1 cellular context compared by ENCODE assay signal in genomic region chr20:31738729-31739549, GRCh38.
TF ChIP-seq lines count a peak whose summit lies in the region.

A gene with protein sequence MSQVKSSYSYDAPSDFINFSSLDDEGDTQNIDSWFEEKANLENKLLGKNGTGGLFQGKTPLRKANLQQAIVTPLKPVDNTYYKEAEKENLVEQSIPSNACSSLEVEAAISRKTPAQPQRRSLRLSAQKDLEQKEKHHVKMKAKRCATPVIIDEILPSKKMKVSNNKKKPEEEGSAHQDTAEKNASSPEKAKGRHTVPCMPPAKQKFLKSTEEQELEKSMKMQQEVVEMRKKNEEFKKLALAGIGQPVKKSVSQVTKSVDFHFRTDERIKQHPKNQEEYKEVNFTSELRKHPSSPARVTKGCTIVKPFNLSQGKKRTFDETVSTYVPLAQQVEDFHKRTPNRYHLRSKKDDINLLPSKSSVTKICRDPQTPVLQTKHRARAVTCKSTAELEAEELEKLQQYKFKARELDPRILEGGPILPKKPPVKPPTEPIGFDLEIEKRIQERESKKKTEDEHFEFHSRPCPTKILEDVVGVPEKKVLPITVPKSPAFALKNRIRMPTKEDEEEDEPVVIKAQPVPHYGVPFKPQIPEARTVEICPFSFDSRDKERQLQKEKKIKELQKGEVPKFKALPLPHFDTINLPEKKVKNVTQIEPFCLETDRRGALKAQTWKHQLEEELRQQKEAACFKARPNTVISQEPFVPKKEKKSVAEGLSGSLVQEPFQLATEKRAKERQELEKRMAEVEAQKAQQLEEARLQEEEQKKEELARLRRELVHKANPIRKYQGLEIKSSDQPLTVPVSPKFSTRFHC (plus strand): TSS chr20:31739290. CDS start chr20:31757477, 18,187 bp downstream.

TF ChIP-seq in HepG2, 621 proteins besides CTCF, POLR2A, EP300 and RAD21 (continued from another document and continues in another):
- TF ChIP-seq ZNF574 (CRISPR knock-in tag; IDR thresholded peaks at IDR 0.05) (peak; percentile 92), WIZ (CRISPR knock-in tag; IDR thresholded peaks at IDR 0.05) (no peak), TOPORS (CRISPR knock-in tag; IDR thresholded peaks at IDR 0.05) (peak; percentile 98; the same call in 1 of the 2 replicates), ZFP62 (CRISPR knock-in tag; IDR thresholded peaks at IDR 0.05) (0 out of 2 replicates have a peak, but pooled peaks have one; percentile 86), ZNF678 (CRISPR knock-in tag; IDR thresholded peaks at IDR 0.05) (0 out of 2 replicates have a peak, but pooled peaks have one; percentile 41), ZNF749 (CRISPR knock-in tag; IDR thresholded peaks at IDR 0.05; ENCODE audit: borderline replicate concordance) (peak; percentile 90; the same call in 1 of the 2 replicates), ZNF782 (CRISPR knock-in tag; IDR thresholded peaks at IDR 0.05; ENCODE audit: borderline replicate concordance) (0 out of 2 replicates have a peak, but pooled peaks have one; percentile 83), CEBPB (IDR thresholded peaks at IDR 0.05; ENCODE audit: borderline replicate concordance, low read depth, low read length) (peak; percentile 70; the same call in 1 of the 2 replicates), TOE1 (CRISPR knock-in tag; IDR thresholded peaks at IDR 0.05) (peak; percentile 94), NR2C2 (CRISPR knock-in tag; IDR thresholded peaks at IDR 0.05; ENCODE audit: borderline replicate concordance) (peak; percentile 79), RAD51 (IDR thresholded peaks at IDR 0.05; ENCODE audit: borderline replicate concordance) (no peak), ZNF451 (CRISPR knock-in tag; IDR thresholded peaks at IDR 0.05) (peak; percentile 89), EHMT2 (IDR thresholded peaks at IDR 0.05; ENCODE audit: borderline replicate concordance, low read depth, low read length) (no peak), NFYC (CRISPR knock-in tag; IDR thresholded peaks at IDR 0.05) (peak; percentile 99), MED13 (CRISPR knock-in tag; IDR thresholded peaks at IDR 0.05) (no peak; the same call in none of the 2 replicates), ZBTB39 (CRISPR knock-in tag; IDR thresholded peaks at IDR 0.05) (0 out of 2 replicates have a peak, but pooled peaks have one; percentile 69), ZNF33A (CRISPR knock-in tag; IDR thresholded peaks at IDR 0.05; ENCODE audit: borderline replicate concordance) (no peak), ZNF777 (CRISPR knock-in tag; IDR thresholded peaks at IDR 0.05) (peak; percentile 57; the same call in 1 of the 2 replicates), ZNF615 (CRISPR knock-in tag; IDR thresholded peaks at IDR 0.05; ENCODE audit: borderline replicate concordance) (no peak), SRF (IDR thresholded peaks at IDR 0.05; ENCODE audit: low read depth, low read length) (no peak; the same call in 1 of the 2 replicates), ETV6 (CRISPR knock-in tag; conservative IDR thresholded peaks at IDR 0.05) (peak; percentile 80), FOXO1 (CRISPR knock-in tag; IDR thresholded peaks at IDR 0.05) (peak; percentile 68; the same call in 1 of the 2 replicates), KDM5A (IDR thresholded peaks at IDR 0.05; ENCODE audit: borderline replicate concordance, low read length) (peak; percentile 90), ARID2 (CRISPR knock-in tag; IDR thresholded peaks at IDR 0.05; ENCODE audit: borderline replicate concordance) (peak; percentile 99), GABPB1 (CRISPR knock-in tag; IDR thresholded peaks at IDR 0.05) (peak; percentile 98), ZNF776 (CRISPR knock-in tag; IDR thresholded peaks at IDR 0.05) (no peak; the same call in 1 of the 2 replicates), TBX2 (CRISPR knock-in tag; IDR thresholded peaks at IDR 0.05; ENCODE audit: borderline replicate concordance) (peak; percentile 90), MEF2D (CRISPR knock-in tag; IDR thresholded peaks at IDR 0.05) (peak; percentile 73; the same call in 1 of the 2 replicates), ZNF83 (CRISPR knock-in tag; IDR thresholded peaks at IDR 0.05; ENCODE audit: borderline replicate concordance) (no peak), MZF1 (CRISPR knock-in tag; IDR thresholded peaks at IDR 0.05; ENCODE audit: borderline replicate concordance) (no peak), CCAR2 (optimal IDR thresholded peaks at IDR 0.05; ENCODE audit: low read depth, low read length) (peak; percentile 85), MAFF (IDR thresholded peaks at IDR 0.05; ENCODE audit: low read depth, low read length) (no peak), HMG20B (CRISPR knock-in tag; conservative IDR thresholded peaks at IDR 0.05) (no peak; the same call in 1 of the 2 replicates), STAT5B (CRISPR knock-in tag; IDR thresholded peaks at IDR 0.05) (no peak), ZNF605 (CRISPR knock-in tag; IDR thresholded peaks at IDR 0.05) (peak; percentile 93; the same call in 1 of the 2 replicates), ZNF253 (CRISPR knock-in tag; IDR thresholded peaks at IDR 0.05; ENCODE audit: borderline replicate concordance) (peak; percentile 31; the same call in 1 of the 2 replicates), MXD4 (CRISPR knock-in tag; IDR thresholded peaks at IDR 0.05) (peak; percentile 96), GTF2F1 (IDR thresholded peaks at IDR 0.05; ENCODE audit: low read length) (no peak), KDM3A (CRISPR knock-in tag; IDR thresholded peaks at IDR 0.05; ENCODE audit: low read depth) (peak; percentile 89), MAFG (CRISPR knock-in tag; IDR thresholded peaks at IDR 0.05) (no peak), ZNF552 (CRISPR knock-in tag; IDR thresholded peaks at IDR 0.05; ENCODE audit: borderline replicate concordance) (peak; percentile 70; the same call in 1 of the 2 replicates), ZNF160 (CRISPR knock-in tag; IDR thresholded peaks at IDR 0.05) (peak; percentile 91), HNF4G (IDR thresholded peaks at IDR 0.05; ENCODE audit: borderline replicate concordance, low read depth, low read length) (no peak), HNF4G (CRISPR knock-in tag; IDR thresholded peaks at IDR 0.05; ENCODE audit: borderline replicate concordance, low read depth) (peak; percentile 60; the same call in 1 of the 2 replicates), ZNF354B (CRISPR knock-in tag; IDR thresholded peaks at IDR 0.05) (peak; percentile 99), CENPBD1 (CRISPR knock-in tag; IDR thresholded peaks at IDR 0.05; ENCODE audit: borderline replicate concordance, low read depth) (no peak), ARNT (IDR thresholded peaks at IDR 0.05) (no peak), MEIS2 (CRISPR knock-in tag; IDR thresholded peaks at IDR 0.05) (peak; percentile 40)
- TF ChIP-seq, protein P1, sequence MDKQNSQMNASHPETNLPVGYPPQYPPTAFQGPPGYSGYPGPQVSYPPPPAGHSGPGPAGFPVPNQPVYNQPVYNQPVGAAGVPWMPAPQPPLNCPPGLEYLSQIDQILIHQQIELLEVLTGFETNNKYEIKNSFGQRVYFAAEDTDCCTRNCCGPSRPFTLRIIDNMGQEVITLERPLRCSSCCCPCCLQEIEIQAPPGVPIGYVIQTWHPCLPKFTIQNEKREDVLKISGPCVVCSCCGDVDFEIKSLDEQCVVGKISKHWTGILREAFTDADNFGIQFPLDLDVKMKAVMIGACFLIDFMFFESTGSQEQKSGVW (CRISPR knock-in tag; IDR thresholded peaks at IDR 0.05; ENCODE audit: borderline replicate concordance) = no peak
- TF ChIP-seq, protein P2, sequence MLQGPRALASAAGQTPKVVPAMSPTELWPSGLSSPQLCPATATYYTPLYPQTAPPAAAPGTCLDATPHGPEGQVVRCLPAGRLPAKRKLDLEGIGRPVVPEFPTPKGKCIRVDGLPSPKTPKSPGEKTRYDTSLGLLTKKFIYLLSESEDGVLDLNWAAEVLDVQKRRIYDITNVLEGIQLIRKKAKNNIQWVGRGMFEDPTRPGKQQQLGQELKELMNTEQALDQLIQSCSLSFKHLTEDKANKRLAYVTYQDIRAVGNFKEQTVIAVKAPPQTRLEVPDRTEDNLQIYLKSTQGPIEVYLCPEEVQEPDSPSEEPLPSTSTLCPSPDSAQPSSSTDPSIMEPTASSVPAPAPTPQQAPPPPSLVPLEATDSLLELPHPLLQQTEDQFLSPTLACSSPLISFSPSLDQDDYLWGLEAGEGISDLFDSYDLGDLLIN (CRISPR knock-in tag; IDR thresholded peaks at IDR 0.05; ENCODE audit: borderline replicate concordance) = peak; percentile 97
- TF ChIP-seq, protein P3, sequence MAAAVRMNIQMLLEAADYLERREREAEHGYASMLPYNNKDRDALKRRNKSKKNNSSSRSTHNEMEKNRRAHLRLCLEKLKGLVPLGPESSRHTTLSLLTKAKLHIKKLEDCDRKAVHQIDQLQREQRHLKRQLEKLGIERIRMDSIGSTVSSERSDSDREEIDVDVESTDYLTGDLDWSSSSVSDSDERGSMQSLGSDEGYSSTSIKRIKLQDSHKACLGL (CRISPR knock-in tag; IDR thresholded peaks at IDR 0.05) = peak; percentile 97
- TF ChIP-seq, protein P4, sequence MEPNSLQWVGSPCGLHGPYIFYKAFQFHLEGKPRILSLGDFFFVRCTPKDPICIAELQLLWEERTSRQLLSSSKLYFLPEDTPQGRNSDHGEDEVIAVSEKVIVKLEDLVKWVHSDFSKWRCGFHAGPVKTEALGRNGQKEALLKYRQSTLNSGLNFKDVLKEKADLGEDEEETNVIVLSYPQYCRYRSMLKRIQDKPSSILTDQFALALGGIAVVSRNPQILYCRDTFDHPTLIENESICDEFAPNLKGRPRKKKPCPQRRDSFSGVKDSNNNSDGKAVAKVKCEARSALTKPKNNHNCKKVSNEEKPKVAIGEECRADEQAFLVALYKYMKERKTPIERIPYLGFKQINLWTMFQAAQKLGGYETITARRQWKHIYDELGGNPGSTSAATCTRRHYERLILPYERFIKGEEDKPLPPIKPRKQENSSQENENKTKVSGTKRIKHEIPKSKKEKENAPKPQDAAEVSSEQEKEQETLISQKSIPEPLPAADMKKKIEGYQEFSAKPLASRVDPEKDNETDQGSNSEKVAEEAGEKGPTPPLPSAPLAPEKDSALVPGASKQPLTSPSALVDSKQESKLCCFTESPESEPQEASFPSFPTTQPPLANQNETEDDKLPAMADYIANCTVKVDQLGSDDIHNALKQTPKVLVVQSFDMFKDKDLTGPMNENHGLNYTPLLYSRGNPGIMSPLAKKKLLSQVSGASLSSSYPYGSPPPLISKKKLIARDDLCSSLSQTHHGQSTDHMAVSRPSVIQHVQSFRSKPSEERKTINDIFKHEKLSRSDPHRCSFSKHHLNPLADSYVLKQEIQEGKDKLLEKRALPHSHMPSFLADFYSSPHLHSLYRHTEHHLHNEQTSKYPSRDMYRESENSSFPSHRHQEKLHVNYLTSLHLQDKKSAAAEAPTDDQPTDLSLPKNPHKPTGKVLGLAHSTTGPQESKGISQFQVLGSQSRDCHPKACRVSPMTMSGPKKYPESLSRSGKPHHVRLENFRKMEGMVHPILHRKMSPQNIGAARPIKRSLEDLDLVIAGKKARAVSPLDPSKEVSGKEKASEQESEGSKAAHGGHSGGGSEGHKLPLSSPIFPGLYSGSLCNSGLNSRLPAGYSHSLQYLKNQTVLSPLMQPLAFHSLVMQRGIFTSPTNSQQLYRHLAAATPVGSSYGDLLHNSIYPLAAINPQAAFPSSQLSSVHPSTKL (CRISPR knock-in tag; IDR thresholded peaks at IDR 0.05) = peak; percentile 26; the same call in 1 of the 2 replicates
- TF ChIP-seq, protein P5, sequence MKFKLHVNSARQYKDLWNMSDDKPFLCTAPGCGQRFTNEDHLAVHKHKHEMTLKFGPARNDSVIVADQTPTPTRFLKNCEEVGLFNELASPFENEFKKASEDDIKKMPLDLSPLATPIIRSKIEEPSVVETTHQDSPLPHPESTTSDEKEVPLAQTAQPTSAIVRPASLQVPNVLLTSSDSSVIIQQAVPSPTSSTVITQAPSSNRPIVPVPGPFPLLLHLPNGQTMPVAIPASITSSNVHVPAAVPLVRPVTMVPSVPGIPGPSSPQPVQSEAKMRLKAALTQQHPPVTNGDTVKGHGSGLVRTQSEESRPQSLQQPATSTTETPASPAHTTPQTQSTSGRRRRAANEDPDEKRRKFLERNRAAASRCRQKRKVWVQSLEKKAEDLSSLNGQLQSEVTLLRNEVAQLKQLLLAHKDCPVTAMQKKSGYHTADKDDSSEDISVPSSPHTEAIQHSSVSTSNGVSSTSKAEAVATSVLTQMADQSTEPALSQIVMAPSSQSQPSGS (CRISPR knock-in tag; IDR thresholded peaks at IDR 0.05) = peak; percentile 70
